12 cellular contexts compared by ENCODE assay signal in genomic region chr15:52171386-52171785, GRCh38. TPM values are rescaled to one million over a fixed set of nuclear protein-coding genes. Genes with fewer than 3 reads are reported as not detected.
DNase-seq lines count a peak whose midpoint lies in the region; ATAC-seq and TF ChIP-seq lines count a peak whose summit lies in the region.
"Had no signal": no experiment of that assay in that cellular context is flagged by ENCODE, and none has a peak within 500 bp of the region (broad histone marks: within the 10 kb centered on the region; RNA-seq: fewer than 3 reads in every experiment).

No MANE protein-coding gene starts in this region.

- H3K4me2 ChIP-seq in GM23338 = no peak overlapping the region

- POLR2A ChIA-PET in Panc1 (lab: Charles Lee) = interaction anchor here (0.7 kb wide), 1 partner anchor 99 kb away, joined by 8 read pairs; no protein-coding TSS in a partner anchor

- H3K4me1 ChIP-seq in GM23338 (ENCODE audit: insufficient read depth) (no peaks in the 10 kb centered on the region), Panc1 (ENCODE audit: control insufficient read depth, insufficient read depth, low read length) (no peaks in the 10 kb centered on the region)

- ATAC-seq in GM23338 (peak; percentile 88), Panc1 (peak; percentile 60; the same call in 1 of the 2 replicates), memory B cell (ENCODE audit: low read depth) (peak; percentile 53)

- in situ Hi-C loops in Panc1 (cut with HindIII; ENCODE audit: low pct_unique_long_range_greater_than_20kb, low sequenced_read_pairs) = no loop called here

- H3K27me3 Mint-ChIP-seq in GM23338 (ENCODE audit: insufficient read depth, low read depth, poor library complexity) (peaks cover 4% of the 10 kb centered on the region), brain (no peaks in the 10 kb centered on the region), memory B cell (no peaks in the 10 kb centered on the region), CD14-positive monocyte (ENCODE audit: low read depth in 3 of 3) (peaks cover 0 to 2% (median 0%) of the 10 kb centered on the region in 3 donors)

- no peaks in the 10 kb centered on the region for H3K9me3 Mint-ChIP-seq in GM23338
- H3K9me3 Mint-ChIP-seq in brain = peaks cover 0 to 23% (median 12%) of the 10 kb centered on the region in 5 experiments
- no peaks in the 10 kb centered on the region for H3K9me3 Mint-ChIP-seq in memory B cell
- H3K9me3 Mint-ChIP-seq in CD14-positive monocyte = peaks cover 0 to 4% (median 0%) of the 10 kb centered on the region in 7 donors
- H3K9me3 Mint-ChIP-seq: H9 had no signal

- TF ChIP-seq CTCF in GM23338 (conservative IDR thresholded peaks at IDR 0.05; ENCODE audit: low read depth in 2 of 2) (peak in 1 of 2 experiments; percentile 8; a peak in 1 of 4 replicates), Panc1 (IDR thresholded peaks at IDR 0.05) (no peak), brain (conservative IDR thresholded peaks at IDR 0.05) (no peak), CD14-positive monocyte (IDR thresholded peaks at IDR 0.05) (no peak)

- H3K27ac Mint-ChIP-seq in GM23338 (peak overlapping the region; percentile 22), brain (peak overlapping the region; percentile 1 to 51 (median 32)), memory B cell (peak overlapping the region; percentile 39), CD14-positive monocyte (no peak overlapping the region)

- H3F3A ChIP-seq in GM23338 (replicated peaks; ENCODE audit: low read depth) = no peaks in the 10 kb centered on the region

- H4K20me1 ChIP-seq in GM23338 (replicated peaks; ENCODE audit: insufficient read depth) = peaks cover 2% of the 10 kb centered on the region

- no peaks in the 10 kb centered on the region for H3K9me3 ChIP-seq in Panc1 (ENCODE audit: control insufficient read depth, insufficient read depth, low read depth, low read length)

- H3K27me3 ChIP-seq in GM23338 (ENCODE audit: insufficient read depth) (no peaks in the 10 kb centered on the region), Panc1 (ENCODE audit: control insufficient read depth, insufficient read depth, low read length) (no peaks in the 10 kb centered on the region)

- CTCF ChIA-PET in Panc1 (lab: Charles Lee) = no interaction called here

- no peak overlapping the region for H2AFZ ChIP-seq in GM23338

- H3K36me3 Mint-ChIP-seq in GM23338 (ENCODE audit: low read depth) = no peaks in the 10 kb centered on the region
- peaks cover 45% of the 10 kb centered on the region for H3K36me3 Mint-ChIP-seq in brain
- H3K36me3 Mint-ChIP-seq in memory B cell = peaks cover 20% of the 10 kb centered on the region
- no peaks in the 10 kb centered on the region for H3K36me3 Mint-ChIP-seq in CD14-positive monocyte

- intact Hi-C loops in Panc1 (cut with micrococcal nuclease; ENCODE audit: unreplicated experiment) (no loop called here), CD14-positive monocyte (cut with micrococcal nuclease) (no loop called here)

- peaks cover 63% of the 10 kb centered on the region for H3K79me2 ChIP-seq in GM23338 (replicated peaks; ENCODE audit: insufficient read depth)

- peak; percentile 45 for DNase-seq in GM23338 (ENCODE audit: low spot score)
- DNase-seq in Panc1 (ENCODE audit: low read depth, low spot score) = no peak
- no peak for DNase-seq in memory B cell (ENCODE audit: low spot score in 2 of 2)
- no peak for DNase-seq in amygdala (lab: John Stamatoyannopoulos, UW)
- DNase-seq in NCI-H1436 treated with DMSO at 0.1 percent for 48 hours (lab: John Stamatoyannopoulos, UW) = no peak
- DNase-seq in NCI-H187 treated with DMSO at 0.1 percent for 48 hours (lab: John Stamatoyannopoulos, UW) = no peak
- no peak for DNase-seq in CD14-positive monocyte (ENCODE audit: low spot score)
- DNase-seq: H9, MV-4-11 had no signal

- H3K4me3 Mint-ChIP-seq in GM23338 (peak overlapping the region; percentile 32; the same call in 1 of the 3 replicates), brain (peak overlapping the region in 3 of 5 experiments; percentile 19 to 63 (median 30)), memory B cell (no peak overlapping the region), CD14-positive monocyte (no peak overlapping the region)

- no peaks in the 10 kb centered on the region for H3K36me3 ChIP-seq in GM23338 (ENCODE audit: insufficient read depth)
- H3K36me3 ChIP-seq in Panc1 (ENCODE audit: control insufficient read depth, insufficient read depth, low read length) = no peaks in the 10 kb centered on the region

- H3K9me2 ChIP-seq in GM23338 (ENCODE audit: insufficient read depth) = no peaks in the 10 kb centered on the region

- H3K4me3 ChIP-seq in GM23338 (no peak overlapping the region), Panc1 (ENCODE audit: low read depth in 2 of 2, low read length in 2 of 2) (no peak overlapping the region)

- BruUV-seq in Panc1 (replicated peaks; lab: Mats Ljungman, UMichigan) = no TSS peak

- peaks cover 9% of the 10 kb centered on the region for H3K4me1 Mint-ChIP-seq in GM23338
- H3K4me1 Mint-ChIP-seq in brain = peaks cover 33% of the 10 kb centered on the region
- H3K4me1 Mint-ChIP-seq in memory B cell = peaks cover 40% of the 10 kb centered on the region
- peaks cover 2% of the 10 kb centered on the region for H3K4me1 Mint-ChIP-seq in CD14-positive monocyte

- no peak overlapping the region for H3K27ac ChIP-seq in GM23338 (ENCODE audit: low read depth)
- no peak overlapping the region for H3K27ac ChIP-seq in Panc1 (ENCODE audit: low read length)

TF ChIP-seq in GM23338, 12 proteins besides CTCF, POLR2A, EP300 and RAD21 (continues in another document):
- TF ChIP-seq ETS1 (IDR thresholded peaks at IDR 0.05) (no peak), EZH2 (IDR thresholded peaks at IDR 0.05; ENCODE audit: low read depth, unreplicated experiment) (no peak), ZNF114 (CRISPR knock-in tag; IDR thresholded peaks at IDR 0.05) (no peak), POLR2AphosphoS5 (IDR thresholded peaks at IDR 0.05; ENCODE audit: low read depth) (no peak), CREB1 (CRISPR knock-in tag; IDR thresholded peaks at IDR 0.05; ENCODE audit: low read depth) (no peak), STAT1 (IDR thresholded peaks at IDR 0.05; ENCODE audit: unreplicated experiment) (no peak), NANOG (IDR thresholded peaks at IDR 0.05; ENCODE audit: borderline replicate concordance) (no peak), JUNB (IDR thresholded peaks at IDR 0.05; ENCODE audit: unreplicated experiment) (no peak), REST (IDR thresholded peaks at IDR 0.05; ENCODE audit: unreplicated experiment) (no peak), ZNF331 (CRISPR knock-in tag; IDR thresholded peaks at IDR 0.05; ENCODE audit: low read depth) (no peak), EZH2phosphoT487 (IDR thresholded peaks at IDR 0.05; ENCODE audit: unreplicated experiment) (no peak)

RNA-seq across cellular contexts. Expression of gene GNB5, which starts 19.8 kb away (rescaled TPM):
- 40.8 and 68.3 TPM in 2 replicates for total RNA-seq in GM23338 (2014; rRNA removed; shearing (Covaris generic))
- 20.1 and 23.0 TPM in 2 replicates for polyA plus RNA-seq in GM23338 (2016; fragmentation: Nextera tagmentation; extraction: Ambion mirVana)
- total RNA-seq in Panc1 (2021; ENCODE audit: unreplicated experiment) = 58.7 TPM
- 93.5 TPM for polyA plus RNA-seq in Panc1 (2012; ENCODE audit: insufficient read length)
- 42.8 TPM for polyA plus RNA-seq in brain (ENCODE audit: insufficient read depth, low read depth, low replicate concordance)
- polyA plus RNA-seq in CD14-positive monocyte = 1 to 10 TPM; 4.3 to 5.4 TPM

RNA-seq across cellular contexts. Expression of gene BCL2L10, which starts 58.8 kb away (rescaled TPM):
- total RNA-seq in GM23338 (2014; rRNA removed; shearing (Covaris generic)) = 1.6 and 3.3 TPM in 2 replicates
- 1.9 and 4.3 TPM in 2 replicates for polyA plus RNA-seq in GM23338 (2016; fragmentation: Nextera tagmentation; extraction: Ambion mirVana)
- 0.54 TPM for total RNA-seq in Panc1 (2021; ENCODE audit: unreplicated experiment)
- 0.23 TPM for polyA plus RNA-seq in Panc1 (2012; ENCODE audit: insufficient read length)
- not detected for polyA plus RNA-seq in brain (ENCODE audit: insufficient read depth, low read depth, low replicate concordance)
- not detected for polyA plus RNA-seq in CD14-positive monocyte
- total RNA-seq: H9, mesenteric fat pad, sciatic nerve had no signal

Comparison
In these comparisons a context has a peak if more than half of its experiments do, and no peak if none do; other contexts are left out.
1. H3K27ac Mint-ChIP-seq: peak in GM23338 (single experiment), brain (5 of 5) and memory B cell (single experiment); none in CD14-positive monocyte (0 of 7).
2. H3K4me3 Mint-ChIP-seq: peak in GM23338 (single experiment) and brain (3 of 5); none in memory B cell (single experiment) and CD14-positive monocyte (0 of 2).
3. Peak in every context shown above with its lines, with median percentiles within 50 percentile points of each other: ATAC-seq.